Comparison of ENCODE assay signal across 1 cellular context in the genomic region with DNA sequence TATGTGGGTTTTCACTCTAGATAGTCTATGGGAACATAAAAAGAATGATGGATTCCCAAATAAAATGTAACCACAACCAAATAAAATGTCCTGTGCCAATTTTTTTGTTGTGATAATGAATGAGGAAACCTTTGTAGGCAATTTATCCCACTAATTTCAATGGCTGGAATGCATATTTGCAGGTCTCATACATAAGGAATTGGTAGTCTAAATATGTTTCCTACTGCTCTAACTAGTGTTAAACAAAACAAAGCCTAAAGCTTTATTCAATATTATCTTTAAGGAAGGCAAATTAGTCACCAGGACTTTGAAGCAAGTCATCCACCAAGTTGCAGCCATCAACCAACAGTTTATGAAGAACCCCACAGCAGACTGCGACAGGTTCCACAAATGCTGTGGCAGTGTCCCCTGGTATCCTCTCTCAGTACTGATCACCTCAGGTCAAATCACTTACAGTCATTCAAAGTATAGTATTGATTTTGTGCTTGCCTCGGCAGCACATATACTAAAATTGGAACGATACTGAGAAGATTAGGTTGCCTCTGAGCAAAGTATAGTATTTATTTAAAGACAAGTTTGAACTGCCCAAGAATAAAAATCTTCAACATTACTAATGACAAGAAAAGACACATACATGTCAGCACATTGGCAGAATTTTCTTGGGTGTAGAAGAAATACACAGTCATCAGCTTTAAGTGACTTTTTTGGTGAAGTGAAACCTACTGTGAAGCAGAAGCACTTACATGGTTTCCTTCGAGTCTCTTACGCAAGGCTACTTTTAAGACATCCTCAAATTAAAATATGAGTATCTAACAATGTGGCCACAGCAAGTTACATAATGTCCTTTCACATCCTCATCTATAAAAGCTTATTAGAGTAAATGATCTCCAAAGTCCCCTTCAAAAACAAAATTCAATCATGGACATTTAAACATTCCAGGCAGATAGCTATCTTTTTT.
TF ChIP-seq lines count a peak whose summit lies in the region.

No MANE protein-coding gene starts in this region.

TF ChIP-seq in GM23338, 12 proteins besides CTCF, POLR2A, EP300 and RAD21 (continued from another document):
- TF ChIP-seq, protein P1, sequence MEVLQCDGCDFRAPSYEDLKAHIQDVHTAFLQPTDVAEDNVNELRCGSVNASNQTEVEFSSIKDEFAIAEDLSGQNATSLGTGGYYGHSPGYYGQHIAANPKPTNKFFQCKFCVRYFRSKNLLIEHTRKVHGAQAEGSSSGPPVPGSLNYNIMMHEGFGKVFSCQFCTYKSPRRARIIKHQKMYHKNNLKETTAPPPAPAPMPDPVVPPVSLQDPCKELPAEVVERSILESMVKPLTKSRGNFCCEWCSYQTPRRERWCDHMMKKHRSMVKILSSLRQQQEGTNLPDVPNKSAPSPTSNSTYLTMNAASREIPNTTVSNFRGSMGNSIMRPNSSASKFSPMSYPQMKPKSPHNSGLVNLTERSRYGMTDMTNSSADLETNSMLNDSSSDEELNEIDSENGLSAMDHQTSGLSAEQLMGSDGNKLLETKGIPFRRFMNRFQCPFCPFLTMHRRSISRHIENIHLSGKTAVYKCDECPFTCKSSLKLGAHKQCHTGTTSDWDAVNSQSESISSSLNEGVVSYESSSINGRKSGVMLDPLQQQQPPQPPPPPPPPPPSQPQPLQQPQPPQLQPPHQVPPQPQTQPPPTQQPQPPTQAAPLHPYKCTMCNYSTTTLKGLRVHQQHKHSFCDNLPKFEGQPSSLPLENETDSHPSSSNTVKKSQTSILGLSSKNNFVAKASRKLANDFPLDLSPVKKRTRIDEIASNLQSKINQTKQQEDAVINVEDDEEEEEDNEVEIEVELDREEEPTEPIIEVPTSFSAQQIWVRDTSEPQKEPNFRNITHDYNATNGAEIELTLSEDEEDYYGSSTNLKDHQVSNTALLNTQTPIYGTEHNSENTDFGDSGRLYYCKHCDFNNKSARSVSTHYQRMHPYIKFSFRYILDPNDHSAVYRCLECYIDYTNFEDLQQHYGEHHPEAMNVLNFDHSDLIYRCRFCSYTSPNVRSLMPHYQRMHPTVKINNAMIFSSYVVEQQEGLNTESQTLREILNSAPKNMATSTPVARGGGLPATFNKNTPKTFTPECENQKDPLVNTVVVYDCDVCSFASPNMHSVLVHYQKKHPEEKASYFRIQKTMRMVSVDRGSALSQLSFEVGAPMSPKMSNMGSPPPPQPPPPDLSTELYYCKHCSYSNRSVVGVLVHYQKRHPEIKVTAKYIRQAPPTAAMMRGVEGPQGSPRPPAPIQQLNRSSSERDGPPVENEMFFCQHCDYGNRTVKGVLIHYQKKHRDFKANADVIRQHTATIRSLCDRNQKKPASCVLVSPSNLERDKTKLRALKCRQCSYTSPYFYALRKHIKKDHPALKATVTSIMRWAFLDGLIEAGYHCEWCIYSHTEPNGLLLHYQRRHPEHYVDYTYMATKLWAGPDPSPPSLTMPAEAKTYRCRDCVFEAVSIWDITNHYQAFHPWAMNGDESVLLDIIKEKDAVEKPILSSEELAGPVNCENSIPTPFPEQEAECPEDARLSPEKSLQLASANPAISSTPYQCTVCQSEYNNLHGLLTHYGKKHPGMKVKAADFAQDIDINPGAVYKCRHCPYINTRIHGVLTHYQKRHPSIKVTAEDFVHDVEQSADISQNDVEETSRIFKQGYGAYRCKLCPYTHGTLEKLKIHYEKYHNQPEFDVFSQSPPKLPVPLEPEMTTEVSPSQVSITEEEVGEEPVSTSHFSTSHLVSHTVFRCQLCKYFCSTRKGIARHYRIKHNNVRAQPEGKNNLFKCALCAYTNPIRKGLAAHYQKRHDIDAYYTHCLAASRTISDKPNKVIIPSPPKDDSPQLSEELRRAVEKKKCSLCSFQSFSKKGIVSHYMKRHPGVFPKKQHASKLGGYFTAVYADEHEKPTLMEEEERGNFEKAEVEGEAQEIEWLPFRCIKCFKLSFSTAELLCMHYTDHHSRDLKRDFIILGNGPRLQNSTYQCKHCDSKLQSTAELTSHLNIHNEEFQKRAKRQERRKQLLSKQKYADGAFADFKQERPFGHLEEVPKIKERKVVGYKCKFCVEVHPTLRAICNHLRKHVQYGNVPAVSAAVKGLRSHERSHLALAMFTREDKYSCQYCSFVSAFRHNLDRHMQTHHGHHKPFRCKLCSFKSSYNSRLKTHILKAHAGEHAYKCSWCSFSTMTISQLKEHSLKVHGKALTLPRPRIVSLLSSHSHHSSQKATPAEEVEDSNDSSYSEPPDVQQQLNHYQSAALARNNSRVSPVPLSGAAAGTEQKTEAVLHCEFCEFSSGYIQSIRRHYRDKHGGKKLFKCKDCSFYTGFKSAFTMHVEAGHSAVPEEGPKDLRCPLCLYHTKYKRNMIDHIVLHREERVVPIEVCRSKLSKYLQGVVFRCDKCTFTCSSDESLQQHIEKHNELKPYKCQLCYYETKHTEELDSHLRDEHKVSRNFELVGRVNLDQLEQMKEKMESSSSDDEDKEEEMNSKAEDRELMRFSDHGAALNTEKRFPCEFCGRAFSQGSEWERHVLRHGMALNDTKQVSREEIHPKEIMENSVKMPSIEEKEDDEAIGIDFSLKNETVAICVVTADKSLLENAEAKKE (CRISPR knock-in tag; IDR thresholded peaks at IDR 0.05) = no peak
- TF ChIP-seq JUNB (IDR thresholded peaks at IDR 0.05; ENCODE audit: unreplicated experiment) (no peak), EZH2phosphoT487 (IDR thresholded peaks at IDR 0.05; ENCODE audit: unreplicated experiment) (no peak), ZNF114 (CRISPR knock-in tag; IDR thresholded peaks at IDR 0.05) (no peak), STAT1 (IDR thresholded peaks at IDR 0.05; ENCODE audit: unreplicated experiment) (no peak)
- TF ChIP-seq, protein P2, sequence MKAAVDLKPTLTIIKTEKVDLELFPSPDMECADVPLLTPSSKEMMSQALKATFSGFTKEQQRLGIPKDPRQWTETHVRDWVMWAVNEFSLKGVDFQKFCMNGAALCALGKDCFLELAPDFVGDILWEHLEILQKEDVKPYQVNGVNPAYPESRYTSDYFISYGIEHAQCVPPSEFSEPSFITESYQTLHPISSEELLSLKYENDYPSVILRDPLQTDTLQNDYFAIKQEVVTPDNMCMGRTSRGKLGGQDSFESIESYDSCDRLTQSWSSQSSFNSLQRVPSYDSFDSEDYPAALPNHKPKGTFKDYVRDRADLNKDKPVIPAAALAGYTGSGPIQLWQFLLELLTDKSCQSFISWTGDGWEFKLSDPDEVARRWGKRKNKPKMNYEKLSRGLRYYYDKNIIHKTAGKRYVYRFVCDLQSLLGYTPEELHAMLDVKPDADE (IDR thresholded peaks at IDR 0.05) = no peak
- TF ChIP-seq, protein P3, sequence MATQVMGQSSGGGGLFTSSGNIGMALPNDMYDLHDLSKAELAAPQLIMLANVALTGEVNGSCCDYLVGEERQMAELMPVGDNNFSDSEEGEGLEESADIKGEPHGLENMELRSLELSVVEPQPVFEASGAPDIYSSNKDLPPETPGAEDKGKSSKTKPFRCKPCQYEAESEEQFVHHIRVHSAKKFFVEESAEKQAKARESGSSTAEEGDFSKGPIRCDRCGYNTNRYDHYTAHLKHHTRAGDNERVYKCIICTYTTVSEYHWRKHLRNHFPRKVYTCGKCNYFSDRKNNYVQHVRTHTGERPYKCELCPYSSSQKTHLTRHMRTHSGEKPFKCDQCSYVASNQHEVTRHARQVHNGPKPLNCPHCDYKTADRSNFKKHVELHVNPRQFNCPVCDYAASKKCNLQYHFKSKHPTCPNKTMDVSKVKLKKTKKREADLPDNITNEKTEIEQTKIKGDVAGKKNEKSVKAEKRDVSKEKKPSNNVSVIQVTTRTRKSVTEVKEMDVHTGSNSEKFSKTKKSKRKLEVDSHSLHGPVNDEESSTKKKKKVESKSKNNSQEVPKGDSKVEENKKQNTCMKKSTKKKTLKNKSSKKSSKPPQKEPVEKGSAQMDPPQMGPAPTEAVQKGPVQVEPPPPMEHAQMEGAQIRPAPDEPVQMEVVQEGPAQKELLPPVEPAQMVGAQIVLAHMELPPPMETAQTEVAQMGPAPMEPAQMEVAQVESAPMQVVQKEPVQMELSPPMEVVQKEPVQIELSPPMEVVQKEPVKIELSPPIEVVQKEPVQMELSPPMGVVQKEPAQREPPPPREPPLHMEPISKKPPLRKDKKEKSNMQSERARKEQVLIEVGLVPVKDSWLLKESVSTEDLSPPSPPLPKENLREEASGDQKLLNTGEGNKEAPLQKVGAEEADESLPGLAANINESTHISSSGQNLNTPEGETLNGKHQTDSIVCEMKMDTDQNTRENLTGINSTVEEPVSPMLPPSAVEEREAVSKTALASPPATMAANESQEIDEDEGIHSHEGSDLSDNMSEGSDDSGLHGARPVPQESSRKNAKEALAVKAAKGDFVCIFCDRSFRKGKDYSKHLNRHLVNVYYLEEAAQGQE (IDR thresholded peaks at IDR 0.05; ENCODE audit: unreplicated experiment) = no peak
